In genomic region chrY:14633718-14634117, GRCh38 we compare ENCODE assay signal across 7 cellular contexts.
"Had no signal": no experiment of that assay in that cellular context is flagged by ENCODE, and none has a peak within 500 bp of the region (broad histone marks: within the 10 kb centered on the region; RNA-seq: fewer than 3 reads in every experiment).

No MANE protein-coding gene starts in this region.

- H3K27ac ChIP-seq: GM23248 had no signal

- FAIRE-seq: HTR-8/SVneo had no signal

- H2AFZ ChIP-seq: GM23248 had no signal

- H3K4me1 ChIP-seq: HAP-1 had no signal

- DNase-seq: GM23248, GOT3, H7, KBM-7 had no signal

- ATAC-seq: HCT116 had no signal

- H3K9ac ChIP-seq: GM23248 had no signal

- H3K36me3 ChIP-seq: HAP-1 had no signal

- H3K9me3 ChIP-seq: HAP-1 had no signal

- H3K4me3 ChIP-seq: GM23248, HAP-1 had no signal
